1 cellular context compared by ENCODE assay signal in the genomic region with DNA sequence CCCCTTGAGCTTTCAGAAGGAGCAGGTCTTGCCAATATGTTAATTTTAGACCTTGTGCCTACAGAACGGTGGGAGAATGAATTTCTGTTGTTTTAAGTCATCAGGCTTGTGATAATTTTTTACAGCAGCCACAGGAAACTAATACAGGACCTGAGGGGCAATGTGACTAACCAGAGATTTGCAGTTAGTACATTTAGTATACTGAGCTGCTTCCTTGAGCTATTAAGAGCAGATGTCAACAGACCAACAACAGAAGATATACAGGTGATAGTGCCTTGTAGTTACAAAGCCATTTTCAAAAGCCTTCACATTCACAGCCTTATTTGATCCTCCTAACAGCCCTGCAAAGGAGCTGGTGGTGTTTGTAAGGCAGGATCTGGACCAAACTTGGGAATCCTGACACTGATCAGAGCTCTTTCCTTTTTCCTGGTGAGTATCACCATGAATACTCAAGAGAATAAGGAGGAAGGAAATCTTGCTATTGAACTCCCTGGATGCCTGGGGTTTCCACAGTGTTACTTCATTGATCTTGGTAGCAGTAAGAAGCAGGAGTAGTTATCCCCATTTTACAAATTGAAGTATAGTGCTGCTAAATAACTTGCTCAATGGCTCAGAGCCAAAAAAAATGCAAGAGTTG.
TF ChIP-seq lines count a peak whose summit lies in the region.

No MANE protein-coding gene starts in this region.

TF ChIP-seq in GM12878, 131 proteins besides CTCF, POLR2A, EP300 and RAD21:
- TF ChIP-seq, protein P1, sequence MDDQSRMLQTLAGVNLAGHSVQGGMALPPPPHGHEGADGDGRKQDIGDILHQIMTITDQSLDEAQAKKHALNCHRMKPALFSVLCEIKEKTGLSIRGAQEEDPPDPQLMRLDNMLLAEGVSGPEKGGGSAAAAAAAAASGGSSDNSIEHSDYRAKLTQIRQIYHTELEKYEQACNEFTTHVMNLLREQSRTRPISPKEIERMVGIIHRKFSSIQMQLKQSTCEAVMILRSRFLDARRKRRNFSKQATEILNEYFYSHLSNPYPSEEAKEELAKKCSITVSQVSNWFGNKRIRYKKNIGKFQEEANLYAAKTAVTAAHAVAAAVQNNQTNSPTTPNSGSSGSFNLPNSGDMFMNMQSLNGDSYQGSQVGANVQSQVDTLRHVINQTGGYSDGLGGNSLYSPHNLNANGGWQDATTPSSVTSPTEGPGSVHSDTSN (IDR thresholded peaks at IDR 0.05; ENCODE audit: insufficient replicate concordance, low read depth, low read length) = no peak
- TF ChIP-seq, protein P2, sequence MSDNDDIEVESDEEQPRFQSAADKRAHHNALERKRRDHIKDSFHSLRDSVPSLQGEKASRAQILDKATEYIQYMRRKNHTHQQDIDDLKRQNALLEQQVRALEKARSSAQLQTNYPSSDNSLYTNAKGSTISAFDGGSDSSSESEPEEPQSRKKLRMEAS (IDR thresholded peaks at IDR 0.05; ENCODE audit: low read depth, low read length) = no peak
- TF ChIP-seq TBL1XR1 (IDR thresholded peaks at IDR 0.05; ENCODE audit: low read depth, low read length) (no peak), RFX5 (IDR thresholded peaks at IDR 0.05; ENCODE audit: low read depth, low read length) (no peak), SIX5 (IDR thresholded peaks at IDR 0.05; ENCODE audit: low read depth, low read length, severe bottlenecking) (no peak), SMARCA5 (IDR thresholded peaks at IDR 0.05) (no peak), TCF7 (IDR thresholded peaks at IDR 0.05; ENCODE audit: borderline replicate concordance) (no peak), PAX8 (IDR thresholded peaks at IDR 0.05) (no peak), RBBP5 (conservative IDR thresholded peaks at IDR 0.05) (no peak), LARP7 (IDR thresholded peaks at IDR 0.05) (no peak), CREB1 (IDR thresholded peaks at IDR 0.05; ENCODE audit: low read depth) (no peak), SMAD1 (IDR thresholded peaks at IDR 0.05; ENCODE audit: low read depth, partially characterized antibody) (no peak), MTA3 (IDR thresholded peaks at IDR 0.05; ENCODE audit: borderline replicate concordance, low read length) (no peak), SRF (IDR thresholded peaks at IDR 0.05; ENCODE audit: low read depth in 2 of 2, low read length in 2 of 2) (no peak)
- TF ChIP-seq, protein P3, sequence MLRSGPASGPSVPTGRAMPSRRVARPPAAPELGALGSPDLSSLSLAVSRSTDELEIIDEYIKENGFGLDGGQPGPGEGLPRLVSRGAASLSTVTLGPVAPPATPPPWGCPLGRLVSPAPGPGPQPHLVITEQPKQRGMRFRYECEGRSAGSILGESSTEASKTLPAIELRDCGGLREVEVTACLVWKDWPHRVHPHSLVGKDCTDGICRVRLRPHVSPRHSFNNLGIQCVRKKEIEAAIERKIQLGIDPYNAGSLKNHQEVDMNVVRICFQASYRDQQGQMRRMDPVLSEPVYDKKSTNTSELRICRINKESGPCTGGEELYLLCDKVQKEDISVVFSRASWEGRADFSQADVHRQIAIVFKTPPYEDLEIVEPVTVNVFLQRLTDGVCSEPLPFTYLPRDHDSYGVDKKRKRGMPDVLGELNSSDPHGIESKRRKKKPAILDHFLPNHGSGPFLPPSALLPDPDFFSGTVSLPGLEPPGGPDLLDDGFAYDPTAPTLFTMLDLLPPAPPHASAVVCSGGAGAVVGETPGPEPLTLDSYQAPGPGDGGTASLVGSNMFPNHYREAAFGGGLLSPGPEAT (IDR thresholded peaks at IDR 0.05; ENCODE audit: low read depth) = no peak
- TF ChIP-seq, protein P4, sequence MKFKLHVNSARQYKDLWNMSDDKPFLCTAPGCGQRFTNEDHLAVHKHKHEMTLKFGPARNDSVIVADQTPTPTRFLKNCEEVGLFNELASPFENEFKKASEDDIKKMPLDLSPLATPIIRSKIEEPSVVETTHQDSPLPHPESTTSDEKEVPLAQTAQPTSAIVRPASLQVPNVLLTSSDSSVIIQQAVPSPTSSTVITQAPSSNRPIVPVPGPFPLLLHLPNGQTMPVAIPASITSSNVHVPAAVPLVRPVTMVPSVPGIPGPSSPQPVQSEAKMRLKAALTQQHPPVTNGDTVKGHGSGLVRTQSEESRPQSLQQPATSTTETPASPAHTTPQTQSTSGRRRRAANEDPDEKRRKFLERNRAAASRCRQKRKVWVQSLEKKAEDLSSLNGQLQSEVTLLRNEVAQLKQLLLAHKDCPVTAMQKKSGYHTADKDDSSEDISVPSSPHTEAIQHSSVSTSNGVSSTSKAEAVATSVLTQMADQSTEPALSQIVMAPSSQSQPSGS (IDR thresholded peaks at IDR 0.05; ENCODE audit: low read length) = no peak
